Comparison of ENCODE assay signal across 9 cellular contexts in the genomic region with DNA sequence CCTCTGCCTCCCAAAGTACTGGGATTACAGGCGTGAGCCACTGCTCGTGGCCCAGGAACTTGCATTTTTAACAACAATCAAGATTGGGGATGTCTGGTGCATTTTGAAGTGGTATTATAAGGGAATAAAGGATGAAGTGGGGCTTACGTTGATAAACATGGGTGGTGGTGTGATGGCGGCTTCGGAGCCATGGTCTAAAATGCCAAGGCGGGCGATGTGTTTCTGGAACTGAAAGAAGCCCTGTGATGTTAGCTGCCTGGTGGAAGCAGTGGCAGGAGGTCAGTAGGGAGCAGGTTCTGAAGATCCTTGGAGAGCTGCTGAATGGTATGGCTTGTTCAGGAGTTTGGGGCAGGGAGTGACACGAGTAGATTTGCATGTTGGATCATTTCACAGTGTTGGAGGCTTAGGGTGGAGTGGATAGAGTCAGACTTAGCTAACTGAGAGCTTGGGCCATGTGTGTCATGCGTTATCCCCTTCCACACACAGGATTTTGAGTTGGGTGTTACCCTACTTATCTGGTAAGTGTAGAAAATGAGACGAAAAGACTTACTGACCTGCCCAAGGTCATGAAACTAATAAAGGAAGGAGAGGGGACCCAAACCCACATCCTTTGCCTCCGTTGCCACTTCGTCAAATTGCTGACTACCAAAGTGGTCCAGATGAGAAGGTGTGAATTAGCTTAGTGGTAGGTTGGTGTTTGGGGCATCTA. TPM values are rescaled to one million over a fixed set of nuclear protein-coding genes. Genes with fewer than 3 reads are reported as not detected.
A peak's percentile ranks its signal among the peaks of the same experiment; 100 is the strongest.
DNase-seq lines count a peak whose midpoint lies in the region; ATAC-seq, FAIRE-seq and TF ChIP-seq lines count a peak whose summit lies in the region.
"Had no signal": no experiment of that assay in that cellular context is flagged by ENCODE, and none has a peak within 500 bp of the region (broad histone marks: within the 10 kb centered on the region; RNA-seq: fewer than 3 reads in every experiment).

No MANE protein-coding gene starts in this region.

- DNase-seq in CD14-positive monocyte (ENCODE audit: low spot score): no peak
- DNase-seq in LNCaP clone FGC (ENCODE audit: low read depth): no peak
- no peak for DNase-seq in breast epithelium (ENCODE audit: low spot score in 2 of 2)
- no peak for DNase-seq in nephron progenitor cell
- DNase-seq in stimulated activated naive CD4-positive, alpha-beta T cell (lab: John Stamatoyannopoulos, UW): no peak
- no peak for DNase-seq in urothelium cell line (ENCODE audit: low spot score)
- DNase-seq: activated CD4-positive, alpha-beta T cell treated with anti-CD3 and anti-CD28 coated beads, Interleukin-2, amount 50 U/mL, for 4 hours had no signal

- H3K36me3 Mint-ChIP-seq in CD14-positive monocyte (peaks cover 17 to 20% of the 10 kb centered on the region in 2 donors), nephron progenitor cell (ENCODE audit: low read depth) (peaks cover 25% of the 10 kb centered on the region)

- no peak for ATAC-seq in HG03097 (IDR thresholded peaks at IDR 0.05; ENCODE audit: low FRiP score, unreplicated experiment)
- ATAC-seq in GM19455 (IDR thresholded peaks at IDR 0.05; ENCODE audit: unreplicated experiment): no peak

- no peak for FAIRE-seq in urothelium cell line (lab: Jason Lieb, UNC)

- H3K4me3 ChIP-seq in LNCaP clone FGC (ENCODE audit: low read depth, low read length) (peak overlapping the region; percentile 78), breast epithelium (peak overlapping the region in 2 of 3 donors; percentile 78 to 79)

- H3K27ac Mint-ChIP-seq in CD14-positive monocyte: peak overlapping the region in 3 of 7 donors; percentile 58 to 67 (median 65)
- H3K27ac Mint-ChIP-seq in nephron progenitor cell: no peak overlapping the region

- H3K4me3 Mint-ChIP-seq in CD14-positive monocyte (peak overlapping the region; percentile 54 to 80), nephron progenitor cell (peak overlapping the region; percentile 89)

- peaks cover 0 to 4% (median 1%) of the 10 kb centered on the region in 3 donors for H3K27me3 Mint-ChIP-seq in CD14-positive monocyte (ENCODE audit: low read depth in 3 of 3)
- peaks cover 3% of the 10 kb centered on the region for H3K27me3 Mint-ChIP-seq in nephron progenitor cell (ENCODE audit: low read depth, poor library complexity)

- peaks cover 0 to 1% (median 0%) of the 10 kb centered on the region in 7 donors for H3K9me3 Mint-ChIP-seq in CD14-positive monocyte
- peaks cover 21% of the 10 kb centered on the region for H3K9me3 Mint-ChIP-seq in nephron progenitor cell

- no peaks in the 10 kb centered on the region for H3K36me3 ChIP-seq in breast epithelium

- no peaks in the 10 kb centered on the region for H3K9me3 ChIP-seq in breast epithelium

- no peaks in the 10 kb centered on the region for H3K27me3 ChIP-seq in breast epithelium

- no peak for TF ChIP-seq POLR2A in breast epithelium (IDR thresholded peaks at IDR 0.05)

- peak overlapping the region; percentile 10 to 89 for H3K27ac ChIP-seq in breast epithelium

- TF ChIP-seq CTCF in CD14-positive monocyte (IDR thresholded peaks at IDR 0.05) (no peak), LNCaP clone FGC (IDR thresholded peaks at IDR 0.05; ENCODE audit: control insufficient read depth, extremely low read depth, insufficient read depth) (no peak), breast epithelium (IDR thresholded peaks at IDR 0.05) (no peak), nephron progenitor cell (IDR thresholded peaks at IDR 0.05) (no peak)

- intact Hi-C loops in CD14-positive monocyte (cut with micrococcal nuclease) (loop anchor here (5.0 to 10.0 kb wide), 2 partner anchors 52 to 90 kb away; partner anchors contain the start of gene ATP5F1E (in 1 of the 2)), breast epithelium (cut with DNase I; ENCODE audit: low total_unique reads) (loop anchor here (5.0 to 10.0 kb wide), 2 partner anchors 60 to 88 kb away; partner anchors contain the start of gene PRELID3B)

- H3K4me1 Mint-ChIP-seq in CD14-positive monocyte: peaks cover 31% of the 10 kb centered on the region
- peaks cover 50% of the 10 kb centered on the region for H3K4me1 Mint-ChIP-seq in nephron progenitor cell

- H3K4me1 ChIP-seq in breast epithelium: peaks cover 0 to 2% of the 10 kb centered on the region in 2 donors

RNA-seq across cellular contexts. Expression of gene NELFCD, which starts 1.5 kb away (rescaled TPM):
- 10 to 100 TPM; 49.0 to 50.1 TPM for polyA plus RNA-seq in CD14-positive monocyte
- 10 to 100 TPM; 50.1 to 78.7 (median 77.7) TPM for total RNA-seq in breast epithelium

RNA-seq across cellular contexts. Expression of gene CTSZ, which starts 24.5 kb away (rescaled TPM):
- polyA plus RNA-seq in CD14-positive monocyte: 10 to 100 TPM; 62.6 to 86.4 TPM
- 100 to 1,000 TPM; 135 to 238 (median 181) TPM for total RNA-seq in breast epithelium

RNA-seq across cellular contexts. Expression of gene TUBB1, which starts 36.7 kb away (rescaled TPM):
- polyA plus RNA-seq in CD14-positive monocyte: 1 to 10 TPM; 2.4 to 3.1 TPM
- under 1 TPM in 1 of 3 donors, not detected in 2; 0.16 TPM for total RNA-seq in breast epithelium

RNA-seq across cellular contexts. Expression of gene ATP5F1E, which starts 49.6 kb away (rescaled TPM):
- polyA plus RNA-seq in CD14-positive monocyte: 100 to 1,000 TPM; 102 to 105 TPM
- total RNA-seq in breast epithelium: 10 to 100 TPM; 25.6 to 36.4 (median 31.4) TPM
